Comparison of ENCODE assay signal across 8 cellular contexts in genomic region chr20:50635676-50636600, GRCh38. TPM values are rescaled to one million over a fixed set of nuclear protein-coding genes. Genes with fewer than 3 reads are reported as not detected.
DNase-seq lines count a peak whose midpoint lies in the region; ATAC-seq, FAIRE-seq and TF ChIP-seq lines count a peak whose summit lies in the region.

No MANE protein-coding gene starts in this region.

- H3K27ac ChIP-seq in adrenal gland, result peak overlapping the region in 2 of 5 donors; percentile 32 to 51

- DNase-seq in MG63, result peak; percentile 57
- peak; percentile 70 for DNase-seq in SW480 (ENCODE audit: low spot score)
- DNase-seq in adrenal gland, result peak; percentile 69 to 84 (median 75)
- DNase-seq in hepatic stellate cell (ENCODE audit: low spot score), result peak; percentile 87
- DNase-seq in stimulated activated CD4-positive, alpha-beta T cell treated with anti-CD3 and anti-CD28 coated beads, Interleukin-12 subunit alpha, Interleukin-12 subunit beta, amount 100 ng/mL, for 24 hours (ENCODE audit: low read depth in 2 of 2), result peak; percentile 13 to 57

- intact Hi-C loops in adrenal gland (cut with DNase I), result no loop called here

- H3K36me3 ChIP-seq in MG63 (no peaks in the 10 kb centered on the region), adrenal gland (replicated peaks in 1 of 2) (no peaks in the 10 kb centered on the region)

- H3K9me3 ChIP-seq in MG63 (no peaks in the 10 kb centered on the region), adrenal gland (replicated peaks in 1 of 3) (no peaks in the 10 kb centered on the region)

- H3K27me3 ChIP-seq in MG63 (no peaks in the 10 kb centered on the region), adrenal gland (no peaks in the 10 kb centered on the region)

- no peak for ATAC-seq in HG03025 (IDR thresholded peaks at IDR 0.05; ENCODE audit: low FRiP score, unreplicated experiment)
- no peak for ATAC-seq in GM21360 (IDR thresholded peaks at IDR 0.05; ENCODE audit: unreplicated experiment)

- H3K4me1 ChIP-seq in adrenal gland (replicated peaks in 1 of 2), result peaks cover 0 to 5% of the 10 kb centered on the region in 2 donors

- WGBS in adrenal gland, 4 donors, result 23 to 41% (median 24%) methylated on average over 13 to 21 of the region's 21 CpGs

- FAIRE-seq in G401.6 (lab: Jason Lieb, UNC), result peak; percentile 27

- peak; percentile 74 to 89 (median 84) for TF ChIP-seq CTCF in adrenal gland (IDR thresholded peaks at IDR 0.05)

- H3K4me3 ChIP-seq in MG63 (no peak overlapping the region), adrenal gland (no peak overlapping the region)

- no peak for TF ChIP-seq POLR2A in adrenal gland (IDR thresholded peaks at IDR 0.05)

RNA-seq across cellular contexts. Expression of gene RIPOR3, which starts 55.4 kb away (rescaled TPM):
- 0.07 TPM in 1 of 2 replicates, not detected in the other for total RNA-seq in MG63 (2014; rRNA removed; shearing (Covaris generic); ENCODE audit: low replicate concordance)
- 10 to 100 TPM; 10.6 to 69.9 (median 23.7) TPM for total RNA-seq in adrenal gland
- polyA plus RNA-seq in adrenal gland, result 100 to 1,000 TPM in 1 of 3 donors, 10 to 100 TPM in 1, 1 to 10 TPM in 1; 3.4 to 135 (median 37.7) TPM

Comparison
In these comparisons a context has a peak if more than half of its experiments do, and no peak if none do; other contexts are left out.
1. DNase-seq: peak in every context shown above with its lines; median percentile 87 in hepatic stellate cell; 75 in adrenal gland; 70 in SW480; 57 in MG63; 35 in stimulated activated CD4-positive, alpha-beta T cell treated with anti-CD3 and anti-CD28 coated beads, Interleukin-12 subunit alpha, Interleukin-12 subunit beta, amount 100 ng/mL, for 24 hours.
2. RNA of gene RIPOR3, which starts 55.4 kb away (total RNA-seq): 10.6 to 69.9 TPM in adrenal gland; 0.07 TPM in MG63; every median in the first group is over 10 times any median in the second.